1 cellular context compared by ENCODE assay signal in the genomic region with DNA sequence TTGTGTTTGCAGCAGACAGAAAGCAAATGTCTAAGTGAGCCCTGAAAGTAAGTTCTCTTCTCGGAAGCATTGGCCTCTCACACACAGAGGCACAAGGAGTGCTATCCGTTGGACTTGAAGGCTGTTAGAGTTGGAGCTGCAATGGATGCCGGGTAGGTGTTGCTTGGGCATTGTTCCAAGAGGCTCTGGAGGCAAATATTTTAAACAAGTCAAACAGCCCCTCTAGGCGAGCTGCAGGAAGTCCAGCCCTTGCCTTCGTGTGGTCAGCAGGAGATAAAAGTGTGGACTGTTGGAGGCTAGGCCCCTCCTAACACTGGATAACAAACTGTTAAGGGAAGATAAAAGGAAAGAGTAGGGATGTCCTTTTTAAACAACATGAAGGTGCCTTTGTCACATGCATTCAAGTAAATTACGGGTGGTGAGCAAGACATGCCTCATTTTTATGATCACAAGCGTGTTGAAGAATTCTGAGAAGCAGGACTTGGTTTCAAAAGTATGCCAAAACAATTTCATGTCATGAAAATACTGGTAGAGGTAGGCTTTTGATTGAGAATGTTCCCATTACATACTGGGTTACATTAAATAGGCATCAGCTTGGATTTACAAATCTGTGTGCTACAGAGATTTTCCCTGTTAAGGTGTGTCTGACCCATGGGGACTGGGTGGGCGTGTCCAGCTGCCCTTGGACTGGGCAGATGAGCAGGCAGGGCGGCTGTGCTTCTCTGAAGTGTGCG.
TF ChIP-seq lines count a peak whose summit lies in the region.

No MANE protein-coding gene starts in this region.

TF ChIP-seq in GM12878, 131 proteins besides CTCF, POLR2A, EP300 and RAD21:
- no peak for TF ChIP-seq CEBPB (IDR thresholded peaks at IDR 0.05; ENCODE audit: borderline replicate concordance in 1 of 2, low read depth in 2 of 2, low read length in 2 of 2)
- no peak for TF ChIP-seq ATF3 (IDR thresholded peaks at IDR 0.05; ENCODE audit: borderline replicate concordance, extremely low read depth, low read depth, low read length)
